Comparison of ENCODE assay signal across 9 cellular contexts in the genomic region with DNA sequence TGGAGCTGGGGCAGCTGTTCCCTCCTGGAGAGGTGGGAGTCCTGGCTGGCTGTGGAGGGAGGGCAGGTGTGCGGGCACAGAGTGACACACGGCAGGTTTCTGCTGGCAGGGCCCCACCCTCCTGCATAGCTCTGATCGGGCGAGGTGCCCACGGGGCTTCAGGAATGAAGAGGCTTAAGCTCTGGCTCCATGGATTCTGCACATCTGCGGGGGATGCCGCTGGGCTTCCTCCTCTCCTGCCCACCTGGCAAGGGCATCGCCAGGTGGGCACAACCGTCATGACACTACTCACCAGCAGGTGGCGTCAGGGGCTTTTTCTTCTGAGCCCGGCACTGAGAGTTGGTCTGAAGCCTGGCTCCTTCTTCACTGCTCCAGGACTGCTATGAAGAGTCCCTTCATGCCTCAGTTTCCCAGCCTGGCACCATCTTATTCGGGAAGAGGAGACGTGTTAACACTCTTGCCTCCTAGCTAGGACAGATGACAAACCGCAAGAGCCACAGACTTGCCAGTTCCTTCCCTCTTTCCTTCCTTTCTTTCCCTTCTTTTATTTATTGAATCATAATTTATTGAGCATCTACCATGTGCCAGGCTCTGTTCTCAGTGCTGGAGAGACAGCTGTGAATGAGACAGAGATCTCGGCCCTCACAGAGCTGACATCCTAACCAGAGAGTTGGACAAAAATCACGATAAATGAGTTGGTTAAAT. TPM values are rescaled to one million over a fixed set of nuclear protein-coding genes. Genes with fewer than 3 reads are reported as not detected.
DNase-seq lines count a peak whose midpoint lies in the region; ATAC-seq and TF ChIP-seq lines count a peak whose summit lies in the region.
"Had no signal": no experiment of that assay in that cellular context is flagged by ENCODE, and none has a peak within 500 bp of the region (broad histone marks: within the 10 kb centered on the region; RNA-seq: fewer than 3 reads in every experiment).

No MANE protein-coding gene starts in this region.

- H3K9me3 ChIP-seq in CD8-positive, alpha-beta T cell (ENCODE audit: low read length) = no peaks in the 10 kb centered on the region
- H3K9me3 ChIP-seq in IMR-90 (ENCODE audit: control insufficient read depth, insufficient read depth, low read length) = no peaks in the 10 kb centered on the region

- TF ChIP-seq RAD21 in IMR-90 (IDR thresholded peaks at IDR 0.05; ENCODE audit: low read length) = peak; percentile 54

- WGBS in IMR-90 (ENCODE audit: extremely low coverage in 2 of 2, insufficient read length in 1 of 2), 2 experiments = 26% methylated on average over 10 of the region's 16 CpGs; no CpG with 5 or more reads in 1 of the 2 experiments

- H2BK20ac ChIP-seq in IMR-90 (ENCODE audit: low read depth, low read length) = no peak overlapping the region

- intact Hi-C loops in CD8-positive, alpha-beta T cell (cut with DNase I, micrococcal nuclease) = loop anchor here (1.0 to 2.0 kb wide), 3 partner anchors 58 to 422 kb away; partner anchors contain the start of gene EID2B (in 1 of the 2)
- intact Hi-C loops in IMR-90 (cut with micrococcal nuclease) = loop anchor here (2.0 kb wide), 1 partner anchor 58 kb away; no protein-coding TSS in a partner anchor

- H4K8ac ChIP-seq in IMR-90 (ENCODE audit: low read depth in 2 of 2, low read length in 2 of 2) = no peak overlapping the region

- H2BK120ac ChIP-seq in IMR-90 (ENCODE audit: low read depth, low read length) = no peak overlapping the region

- peak overlapping the region; percentile 40 for H2AFZ ChIP-seq in IMR-90 (replicated peaks; ENCODE audit: low read length, poor library complexity)

- H3K4me1 Mint-ChIP-seq in CD8-positive, alpha-beta T cell (ENCODE audit: low read depth) = no peaks in the 10 kb centered on the region
- H3K4me1 Mint-ChIP-seq in glutamatergic neuron (ENCODE audit: low read depth, unreplicated experiment) = peaks cover 2% of the 10 kb centered on the region
- H3K4me1 Mint-ChIP-seq: IgD-negative memory B cell had no signal

- dilution Hi-C loops in IMR-90 (cut with HindIII; ENCODE audit: low sequenced_read_pairs, unreplicated experiment) = no loop called here

- TF ChIP-seq POLR2A in IMR-90 (IDR thresholded peaks at IDR 0.05; ENCODE audit: low read depth, low read length) = no peak

- POLR2A ChIA-PET in CD8-positive, alpha-beta T cell (lab: Charles Lee) = no interaction called here
- POLR2A ChIA-PET in IMR-90 (lab: Charles Lee; ENCODE audit: unreplicated experiment) = interaction anchor here (0.6 kb wide), 1 partner anchor 708 kb away, joined by 3 read pairs; the partner anchor contains the start of gene FAM98C

- H2AK9ac ChIP-seq in IMR-90 (replicated peaks; ENCODE audit: low read depth, low read length, poor library complexity) = peak overlapping the region; percentile 31

- H4K91ac ChIP-seq in IMR-90 (ENCODE audit: insufficient read depth, low read depth, low read length) = no peak overlapping the region

- no peaks in the 10 kb centered on the region for H3K79me1 ChIP-seq in IMR-90 (ENCODE audit: low read depth in 1 of 2, low read length in 2 of 2)

- ATAC-seq in CD8-positive, alpha-beta T cell = peak; percentile 91
- ATAC-seq in IMR-90 (ENCODE audit: low read depth) = peak; percentile 87

- H3K14ac ChIP-seq in IMR-90 (replicated peaks; ENCODE audit: low read depth, low read length) = no peak overlapping the region

- no peaks in the 10 kb centered on the region for H3K36me3 ChIP-seq in CD8-positive, alpha-beta T cell (ENCODE audit: insufficient read depth, low read length)
- H3K36me3 ChIP-seq in IMR-90 (ENCODE audit: control insufficient read depth, insufficient read depth, low read length) = no peaks in the 10 kb centered on the region

- H3K4me2 ChIP-seq in IMR-90 (ENCODE audit: low read depth, low read length) = no peak overlapping the region

- in situ Hi-C loops in IMR-90 (cut with MboI; ENCODE audit: low sequenced_read_pairs) = no loop called here
- in situ Hi-C loops in SK-MEL-5 (cut with HindIII; ENCODE audit: low pct_unique_long_range_greater_than_20kb, low sequenced_read_pairs) = no loop called here

- H2AK5ac ChIP-seq in IMR-90 (ENCODE audit: low read depth, low read length) = no peak overlapping the region

- no peak overlapping the region for H2BK15ac ChIP-seq in IMR-90 (ENCODE audit: low read depth, low read length)

- H3K4me3 ChIP-seq in CD8-positive, alpha-beta T cell (ENCODE audit: low read depth, low read length) = no peak overlapping the region
- H3K4me3 ChIP-seq in IMR-90 (ENCODE audit: insufficient read depth, low read depth, low read length) = no peak overlapping the region
- H3K4me3 ChIP-seq in retinal pigment epithelial cell (ENCODE audit: low read length) = no peak overlapping the region

- H4K5ac ChIP-seq in IMR-90 (ENCODE audit: low read depth, low read length) = no peak overlapping the region

- no peak overlapping the region for H3K23ac ChIP-seq in IMR-90 (ENCODE audit: low read depth, low read length)

- no peaks in the 10 kb centered on the region for H3K36me3 Mint-ChIP-seq in CD8-positive, alpha-beta T cell
- H3K36me3 Mint-ChIP-seq in glutamatergic neuron (ENCODE audit: unreplicated experiment) = no peaks in the 10 kb centered on the region

- peaks cover 6% of the 10 kb centered on the region for H3K4me1 ChIP-seq in CD8-positive, alpha-beta T cell (ENCODE audit: insufficient read depth, low read length)
- no peaks in the 10 kb centered on the region for H3K4me1 ChIP-seq in IMR-90 (ENCODE audit: control insufficient read depth, insufficient read depth, low read length)

- no peaks in the 10 kb centered on the region for H3K27me3 ChIP-seq in CD8-positive, alpha-beta T cell (ENCODE audit: insufficient read depth, low read length)
- H3K27me3 ChIP-seq in IMR-90 (ENCODE audit: control insufficient read depth, insufficient read depth, low read length) = peaks cover 20% of the 10 kb centered on the region

- no peak overlapping the region for H3K27ac ChIP-seq in CD8-positive, alpha-beta T cell (ENCODE audit: low read depth, low read length)
- H3K27ac ChIP-seq in IMR-90 (ENCODE audit: insufficient read depth, low read length) = no peak overlapping the region

- TF ChIP-seq CTCF in CD8-positive, alpha-beta T cell (IDR thresholded peaks at IDR 0.05) = peak; percentile 75
- TF ChIP-seq CTCF in IMR-90 (conservative IDR thresholded peaks at IDR 0.05; ENCODE audit: low read depth, low read length) (peak; percentile 60), glutamatergic neuron (IDR thresholded peaks at IDR 0.05; ENCODE audit: partially characterized antibody, unreplicated experiment) (peak; percentile 93), retinal pigment epithelial cell (conservative IDR thresholded peaks at IDR 0.05; ENCODE audit: low read depth, low read length) (peak; percentile 75)

- no peaks in the 10 kb centered on the region for H3K27me3 Mint-ChIP-seq in CD8-positive, alpha-beta T cell (ENCODE audit: low read depth)
- no peaks in the 10 kb centered on the region for H3K27me3 Mint-ChIP-seq in glutamatergic neuron (ENCODE audit: unreplicated experiment)

- H3K18ac ChIP-seq in IMR-90 (ENCODE audit: low read depth, low read length) = no peak overlapping the region

- no peak overlapping the region for H3K9ac ChIP-seq in IMR-90 (ENCODE audit: low read depth, low read length)

- no peak overlapping the region for H2BK5ac ChIP-seq in IMR-90 (ENCODE audit: low read depth, low read length, poor library complexity, severe bottlenecking)

- H4K20me1 ChIP-seq in IMR-90 (ENCODE audit: insufficient read depth, low read length) = no peaks in the 10 kb centered on the region

- no peaks in the 10 kb centered on the region for H3K9me1 ChIP-seq in IMR-90 (ENCODE audit: insufficient read depth, low read length)

- H3K56ac ChIP-seq in IMR-90 (ENCODE audit: extremely low read depth, insufficient read depth, low read length) = no peak overlapping the region

- CTCF ChIA-PET in CD8-positive, alpha-beta T cell (lab: Charles Lee) = interaction anchor here (0.6 to 2.9 kb wide), 29 partner anchors 9 to 643 kb away, joined by 3 to 9 read pairs (median 4); partner anchors contain the start of genes ACP7 and SYCN
- CTCF ChIA-PET in IMR-90 (lab: Yijun Ruan, JAX) = interaction anchor here (0.6 to 1.0 kb wide), 4 partner anchors 9 to 490 kb away, joined by 3 to 4 read pairs (median 3); no protein-coding TSS in a partner anchor

- peak; percentile 64 to 83 (median 70) for DNase-seq in CD8-positive, alpha-beta T cell
- no peak for DNase-seq in IMR-90
- DNase-seq in SK-MEL-5 (ENCODE audit: low read depth, low spot score) = peak; percentile 62
- DNase-seq in activated gamma-delta T cell treated with anti-CD3 and anti-CD28 coated beads, Interleukin-2, amount 50 U/mL, for 16 hours (ENCODE audit: low read depth) = peak; percentile 55
- DNase-seq in glutamatergic neuron = peak; percentile 68
- DNase-seq in retinal pigment epithelial cell (ENCODE audit: low read depth) = no peak
- no peak for DNase-seq in NCI-H187 (lab: John Stamatoyannopoulos, UW)
- DNase-seq in SIG-M5 (lab: John Stamatoyannopoulos, UW) = no peak

- H3K4me3 Mint-ChIP-seq in CD8-positive, alpha-beta T cell = no peak overlapping the region
- H3K4me3 Mint-ChIP-seq in glutamatergic neuron (ENCODE audit: unreplicated experiment) = peak overlapping the region; percentile 21
- H3K4me3 Mint-ChIP-seq: IgD-negative memory B cell had no signal

- no peaks in the 10 kb centered on the region for H3K9me3 Mint-ChIP-seq in CD8-positive, alpha-beta T cell
- no peaks in the 10 kb centered on the region for H3K9me3 Mint-ChIP-seq in glutamatergic neuron (ENCODE audit: unreplicated experiment)
- H3K9me3 Mint-ChIP-seq: IgD-negative memory B cell had no signal

- H3K27ac Mint-ChIP-seq in CD8-positive, alpha-beta T cell = no peak overlapping the region
- H3K27ac Mint-ChIP-seq in glutamatergic neuron (ENCODE audit: unreplicated experiment) = peak overlapping the region; percentile 44
- H3K27ac Mint-ChIP-seq: IgD-negative memory B cell had no signal

- H3K4ac ChIP-seq in IMR-90 (ENCODE audit: low read depth, low read length) = no peak overlapping the region

- BruUV-seq in IMR-90 (replicated peaks; lab: Mats Ljungman, UMichigan) = no TSS peak

RNA-seq across cellular contexts. Expression of gene PAK4, which starts 15.2 kb away (rescaled TPM):
- 1 to 10 TPM; 6.4 to 7.8 TPM for total RNA-seq in CD8-positive, alpha-beta T cell
- total RNA-seq in IMR-90 (2012; rRNA removed) = 2.0 and 2.8 TPM in 2 replicates
- 27.2 and 35.5 TPM in 2 replicates for polyA plus RNA-seq in IMR-90 (2012; rRNA removed)
- 52.9 and 64.1 TPM in 2 replicates for polyA plus RNA-seq in IMR-90 (2012; cell fraction: cytosol; rRNA removed)
- 26.9 and 44.9 TPM in 2 replicates for polyA plus RNA-seq in IMR-90 (2012; cell fraction: nucleus; rRNA removed; ENCODE audit: low replicate concordance)
- 3.7 TPM in 2 replicates for total RNA-seq in SK-MEL-5 (2014; rRNA removed; shearing (Covaris generic))
- polyA plus RNA-seq in SK-MEL-5 (2015; cell fraction: cytosol; rRNA removed) = 58.7 and 64.5 TPM in 2 replicates
- polyA plus RNA-seq in SK-MEL-5 (2015; cell fraction: nucleus; rRNA removed) = 13.3 and 15.8 TPM in 2 replicates
- total RNA-seq in glutamatergic neuron (ENCODE audit: unreplicated experiment) = 52.5 TPM

RNA-seq across cellular contexts. Expression of gene ACP7, which starts 26.2 kb away (rescaled TPM):
- total RNA-seq in CD8-positive, alpha-beta T cell = not detected
- total RNA-seq in IMR-90 (2012; rRNA removed) (not detected in 2 replicates), glutamatergic neuron (ENCODE audit: unreplicated experiment) (not detected)
- not detected in 2 replicates for polyA plus RNA-seq in IMR-90 (2012; rRNA removed)
- not detected in 2 replicates for polyA plus RNA-seq in IMR-90 (2012; cell fraction: cytosol; rRNA removed)
- 0.04 and 0.05 TPM in 2 replicates for polyA plus RNA-seq in IMR-90 (2012; cell fraction: nucleus; rRNA removed; ENCODE audit: low replicate concordance)
- total RNA-seq in SK-MEL-5 (2014; rRNA removed; shearing (Covaris generic)) = 0.05 TPM in 1 of 2 replicates, not detected in the other
- 0.15 TPM in 1 of 2 replicates, not detected in the other for polyA plus RNA-seq in SK-MEL-5 (2015; cell fraction: cytosol; rRNA removed)
- not detected in 2 replicates for polyA plus RNA-seq in SK-MEL-5 (2015; cell fraction: nucleus; rRNA removed)
- polyA plus RNA-seq: IgD-negative memory B cell had no signal

Comparison
In these comparisons a context has a peak if more than half of its experiments do, and no peak if none do; other contexts are left out.
1. DNase-seq: peak in CD8-positive, alpha-beta T cell (7 of 7), SK-MEL-5 (single experiment), activated gamma-delta T cell treated with anti-CD3 and anti-CD28 coated beads, Interleukin-2, amount 50 U/mL, for 16 hours (single experiment) and glutamatergic neuron (single experiment); none in IMR-90 (single experiment), retinal pigment epithelial cell (single experiment), NCI-H187 (0 of 2) and SIG-M5 (single experiment).
2. Peak in every context shown above with its lines, with median percentiles within 50 percentile points of each other: CTCF ChIP-seq.